Comparison of ENCODE assay signal across 1 cellular context in the genomic region with DNA sequence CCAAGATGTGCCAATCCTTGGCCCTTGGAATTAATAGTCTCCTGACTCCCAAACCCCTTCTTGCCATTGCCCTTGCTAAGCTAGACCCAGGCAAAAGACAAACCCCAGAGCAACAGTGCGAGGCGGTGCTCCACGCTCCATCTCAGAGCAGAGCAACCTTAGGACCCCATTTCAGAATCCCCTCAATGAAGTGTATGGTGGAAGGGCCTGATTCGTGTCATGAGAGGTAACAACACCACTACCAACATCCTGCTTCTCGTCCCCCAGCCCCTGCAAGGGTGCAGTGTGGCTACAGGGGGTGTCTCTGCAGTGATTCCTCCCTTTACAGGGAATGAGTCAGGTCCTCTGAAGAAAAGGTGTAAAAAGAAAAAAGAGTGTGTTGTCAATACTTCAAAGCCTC.
TF ChIP-seq lines count a peak whose summit lies in the region.

No MANE protein-coding gene starts in this region.

TF ChIP-seq in H1, 55 proteins besides CTCF, POLR2A, EP300 and RAD21 (continued from another document):
- no peak for TF ChIP-seq CHD1 (IDR thresholded peaks at IDR 0.05; ENCODE audit: low read depth, low read length)
- TF ChIP-seq BCL11A (IDR thresholded peaks at IDR 0.05; ENCODE audit: low read depth in 2 of 2, low read length in 2 of 2): no peak
